ENCODE assay signal across 12 cellular contexts in genomic region chr7:134128829-134129228, GRCh38. TPM values are rescaled to one million over a fixed set of nuclear protein-coding genes. Genes with fewer than 3 reads are reported as not detected.
"Had no signal": no experiment of that assay in that cellular context is flagged by ENCODE, and none has a peak within 500 bp of the region (broad histone marks: within the 10 kb centered on the region; RNA-seq: fewer than 3 reads in every experiment).

No MANE protein-coding gene starts in this region.

- H3K4me3 ChIP-seq: colonic mucosa, lower lobe of right lung, pancreas, tibial artery, vagina had no signal

- H3K4me1 ChIP-seq: foreskin keratinocyte had no signal

- H3K9me3 ChIP-seq: colonic mucosa, lower lobe of right lung, pancreas, tibial artery, vagina had no signal

- DNase-seq: activated CD4-positive, alpha-beta T cell treated with anti-CD3 and anti-CD28 coated beads, Interleukin-2, amount 50 U/mL, for 4 hours; activated CD8-positive, alpha-beta memory T cell treated with anti-CD3 and anti-CD28 coated beads, Interleukin-2, amount 10 ng/mL, durations not matched to agents 7 days and 5 days; activated naive CD4-positive, alpha-beta T cell treated with Interleukin-2 at 50 U/mL for 16 hours; colonic mucosa; foreskin keratinocyte; immature natural killer cell; lower lobe of right lung; pancreas; stimulated activated CD4-positive, alpha-beta T cell treated with anti-CD3 and anti-CD28 coated beads, Interleukin-4, amount 100 ng/mL, for 4 hours; tibial artery had no signal

- H3K36me3 ChIP-seq: colonic mucosa, lower lobe of right lung, pancreas, tibial artery, vagina had no signal

- H3K27ac ChIP-seq: colonic mucosa, foreskin keratinocyte, lower lobe of right lung, pancreas, tibial artery, vagina had no signal

- H3K9me3 Mint-ChIP-seq: immature natural killer cell had no signal

- H3K36me3 Mint-ChIP-seq: activated CD8-positive, alpha-beta memory T cell treated with anti-CD3 and anti-CD28 coated beads, Interleukin-2, amount 10 ng/mL, durations not matched to agents 7 days and 5 days had no signal

- H3K27me3 ChIP-seq: colonic mucosa, pancreas, tibial artery, vagina had no signal

- ATAC-seq: activated CD4-positive, CD25-positive, alpha-beta regulatory T cell treated with anti-CD3 and anti-CD28 coated beads, Interleukin-2, amount 50 U/mL, for 24 hours; activated CD8-positive, alpha-beta memory T cell treated with anti-CD3 and anti-CD28 coated beads, Interleukin-2, amount 10 ng/mL, durations not matched to agents 7 days and 5 days; foreskin keratinocyte; lower lobe of right lung; pancreas had no signal

- H3K27ac Mint-ChIP-seq: activated CD8-positive, alpha-beta memory T cell treated with anti-CD3 and anti-CD28 coated beads, Interleukin-2, amount 10 ng/mL, durations not matched to agents 7 days and 5 days; immature natural killer cell had no signal

RNA-seq across cellular contexts. Expression of gene LRGUK, which starts 1.7 kb away (rescaled TPM):
- polyA plus RNA-seq: immature natural killer cell had no signal
